23 cellular contexts compared by ENCODE assay signal in genomic region chr1:32926562-32926961, GRCh38. TPM values are rescaled to one million over a fixed set of nuclear protein-coding genes. Genes with fewer than 3 reads are reported as not detected.
"Had no signal": no experiment of that assay in that cellular context is flagged by ENCODE, and none has a peak within 500 bp of the region (broad histone marks: within the 10 kb centered on the region; RNA-seq: fewer than 3 reads in every experiment).

No MANE protein-coding gene starts in this region.

- DNase-seq: activated CD4-positive, alpha-beta T cell treated with anti-CD3 and anti-CD28 coated beads, Interleukin-2, amount 10 ng/mL, durations not matched to agents 24 days and 14 days; activated CD8-positive, alpha-beta T cell treated with anti-CD3 and anti-CD28 coated beads for 36 hours; activated effector memory CD4-positive, alpha-beta T cell treated with Interleukin-2 at 50 U/mL for 16 hours; activated naive CD4-positive, alpha-beta T cell treated with anti-CD3 and anti-CD28 coated beads, Interleukin-2, amount 10 ng/mL, durations not matched to agents 7 days and 5 days; activated naive CD8-positive, alpha-beta T cell treated with anti-CD3 and anti-CD28 coated beads, Interleukin-2, amount 50 U/mL, for 24 hours; activated T-cell treated with anti-CD3 and anti-CD28 coated beads, Interleukin-2, amount 50 U/mL, for 1 hour; anterior cingulate cortex; caudate nucleus; foreskin melanocyte; glutamatergic neuron; hippocampal formation; left ventricle myocardium superior; posterior cingulate gyrus; stimulated activated CD8-positive, alpha-beta memory T cell treated with anti-CD3 and anti-CD28 coated beads, Interleukin-4, amount 100 ng/mL, for 48 hours; stimulated activated naive CD4-positive, alpha-beta T cell treated with Interleukin-2 at 50 U/mL for 16 hours; T-cell; T1000; thyroid gland had no signal

- H3K9me3 Mint-ChIP-seq: activated CD4-positive, alpha-beta T cell treated with anti-CD3 and anti-CD28 coated beads, Interleukin-2, amount 10 ng/mL, durations not matched to agents 24 days and 14 days; activated CD8-positive, alpha-beta T cell treated with anti-CD3 and anti-CD28 coated beads for 36 hours; activated naive CD4-positive, alpha-beta T cell treated with anti-CD3 and anti-CD28 coated beads, Interleukin-2, amount 10 ng/mL, durations not matched to agents 7 days and 5 days; activated naive CD8-positive, alpha-beta T cell treated with anti-CD3 and anti-CD28 coated beads, Interleukin-2, amount 50 U/mL, for 24 hours; natural killer cell treated with Interleukin-12 subunit alpha and Interleukin-12 subunit beta and Interleukin-15 and Interleukin-18, amount 100 ng/mL, for 72 hours; T-cell had no signal

- H3K36me3 ChIP-seq: thyroid gland had no signal

- H3K4me3 Mint-ChIP-seq: activated CD4-positive, alpha-beta T cell treated with anti-CD3 and anti-CD28 coated beads, Interleukin-2, amount 10 ng/mL, durations not matched to agents 24 days and 14 days; activated CD8-positive, alpha-beta T cell treated with anti-CD3 and anti-CD28 coated beads for 36 hours; activated naive CD4-positive, alpha-beta T cell treated with anti-CD3 and anti-CD28 coated beads, Interleukin-2, amount 10 ng/mL, durations not matched to agents 7 days and 5 days; activated naive CD8-positive, alpha-beta T cell treated with anti-CD3 and anti-CD28 coated beads, Interleukin-2, amount 50 U/mL, for 24 hours had no signal

- H3K27me3 ChIP-seq: thyroid gland had no signal

- H3K36me3 Mint-ChIP-seq: brain; natural killer cell treated with Interleukin-12 subunit alpha and Interleukin-12 subunit beta and Interleukin-15 and Interleukin-18, amount 100 ng/mL, for 72 hours; T-cell had no signal

- H3K9me3 ChIP-seq: thyroid gland had no signal

- ATAC-seq: activated CD8-positive, alpha-beta T cell treated with anti-CD3 and anti-CD28 coated beads for 36 hours; activated naive CD8-positive, alpha-beta T cell treated with anti-CD3 and anti-CD28 coated beads, Interleukin-2, amount 50 U/mL, for 24 hours; T-cell had no signal

- H3K27ac Mint-ChIP-seq: activated CD4-positive, alpha-beta T cell treated with anti-CD3 and anti-CD28 coated beads, Interleukin-2, amount 10 ng/mL, durations not matched to agents 24 days and 14 days; activated CD8-positive, alpha-beta T cell treated with anti-CD3 and anti-CD28 coated beads for 36 hours; activated naive CD4-positive, alpha-beta T cell treated with anti-CD3 and anti-CD28 coated beads, Interleukin-2, amount 10 ng/mL, durations not matched to agents 7 days and 5 days; activated naive CD8-positive, alpha-beta T cell treated with anti-CD3 and anti-CD28 coated beads, Interleukin-2, amount 50 U/mL, for 24 hours; T-cell had no signal

- H3K4me3 ChIP-seq: thyroid gland had no signal

RNA-seq across cellular contexts. Expression of gene HPCA, which starts 40.3 kb away (rescaled TPM):
- total RNA-seq: activated CD4-positive, alpha-beta T cell treated with anti-CD3 and anti-CD28 coated beads, Interleukin-2, amount 10 ng/mL, durations not matched to agents 24 days and 14 days; epithelial cell of proximal tubule; kidney epithelial cell; left ventricle myocardium superior; thyroid gland; urinary bladder had no signal

RNA-seq across cellular contexts. Expression of gene FNDC5, which starts 55.9 kb away (rescaled TPM):
- total RNA-seq: activated CD4-positive, alpha-beta T cell treated with anti-CD3 and anti-CD28 coated beads, Interleukin-2, amount 10 ng/mL, durations not matched to agents 24 days and 14 days; activated CD8-positive, alpha-beta T cell treated with anti-CD3 and anti-CD28 coated beads for 36 hours; epithelial cell of proximal tubule; natural killer cell treated with Interleukin-12 subunit alpha and Interleukin-12 subunit beta and Interleukin-15 and Interleukin-18, amount 100 ng/mL, for 72 hours; T-cell had no signal
